ENCODE assay signal across 17 cellular contexts in the genomic region with DNA sequence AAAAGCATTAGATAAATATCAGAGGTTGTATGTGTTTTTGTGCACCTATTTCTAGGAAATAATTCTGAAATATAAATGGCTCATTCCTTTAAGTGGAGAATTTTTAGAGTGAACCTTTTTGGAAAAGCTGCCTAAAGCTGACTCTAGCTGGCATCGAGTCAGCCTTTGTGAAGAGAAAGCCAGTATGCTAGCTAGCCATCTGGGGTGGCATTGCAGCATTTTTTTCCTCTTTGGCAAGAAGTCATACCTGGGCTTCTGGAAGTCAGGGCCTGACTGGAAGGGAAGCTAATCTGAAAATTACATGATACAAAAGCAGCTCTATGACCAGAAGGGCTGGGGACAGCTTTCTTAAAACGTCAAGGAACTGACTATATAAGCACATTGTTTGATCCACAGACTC. TPM values are rescaled to one million over a fixed set of nuclear protein-coding genes. Genes with fewer than 3 reads are reported as not detected.
DNase-seq lines count a peak whose midpoint lies in the region; ATAC-seq and TF ChIP-seq lines count a peak whose summit lies in the region.
"Had no signal": no experiment of that assay in that cellular context is flagged by ENCODE, and none has a peak within 500 bp of the region (broad histone marks: within the 10 kb centered on the region; RNA-seq: fewer than 3 reads in every experiment).

No MANE protein-coding gene starts in this region.

- H3K4me3 ChIP-seq in ascending aorta (no peak overlapping the region), thymus (ENCODE audit: low read length) (no peak overlapping the region)
- H3K4me3 ChIP-seq: adrenal gland, prostate gland, smooth muscle cell, transverse colon had no signal

- H3K4me1 ChIP-seq in ascending aorta: peaks cover 0 to 4% of the 10 kb centered on the region in 2 donors
- no peaks in the 10 kb centered on the region for H3K4me1 ChIP-seq in thymus (ENCODE audit: control insufficient read depth, insufficient read depth, low read length)
- H3K4me1 ChIP-seq: prostate gland had no signal

- peaks cover 96% of the 10 kb centered on the region for H3K36me3 Mint-ChIP-seq in activated T-cell treated with anti-CD3 and anti-CD28 coated beads, Interleukin-2, amount 50 U/mL, for 24 hours (ENCODE audit: low read depth)

- no peak overlapping the region for H3K4me3 Mint-ChIP-seq in activated T-cell treated with anti-CD3 and anti-CD28 coated beads, Interleukin-2, amount 50 U/mL, for 24 hours
- H3K4me3 Mint-ChIP-seq: CD8-positive, alpha-beta memory T cell had no signal

- H3K27me3 Mint-ChIP-seq in activated T-cell treated with anti-CD3 and anti-CD28 coated beads, Interleukin-2, amount 50 U/mL, for 24 hours: no peaks in the 10 kb centered on the region
- H3K27me3 Mint-ChIP-seq: CD8-positive, alpha-beta memory T cell had no signal

- H3K27ac ChIP-seq in ascending aorta (peak overlapping the region; percentile 26 to 55), thymus (ENCODE audit: low read depth) (peak overlapping the region; percentile 33)
- H3K27ac ChIP-seq: adrenal gland, prostate gland, RWPE1 had no signal

- H3K27me3 ChIP-seq in ascending aorta (no peaks in the 10 kb centered on the region), thymus (ENCODE audit: control insufficient read depth, insufficient read depth) (no peaks in the 10 kb centered on the region)
- H3K27me3 ChIP-seq: adrenal gland, transverse colon had no signal

- H3K27ac Mint-ChIP-seq in activated T-cell treated with anti-CD3 and anti-CD28 coated beads, Interleukin-2, amount 50 U/mL, for 24 hours: peak overlapping the region; percentile 8

- no peaks in the 10 kb centered on the region for H3K9me3 ChIP-seq in ascending aorta
- H3K9me3 ChIP-seq in thymus (ENCODE audit: control insufficient read depth): no peaks in the 10 kb centered on the region
- H3K9me3 ChIP-seq: adrenal gland, prostate gland, transverse colon had no signal

- 88% methylated on average over 2 of the region's 2 CpGs for WGBS in thymus

- ATAC-seq in left lobe of liver (peak; percentile 55), Right ventricle myocardium inferior (no peak)

- peaks cover 63% of the 10 kb centered on the region for H3K4me1 Mint-ChIP-seq in activated T-cell treated with anti-CD3 and anti-CD28 coated beads, Interleukin-2, amount 50 U/mL, for 24 hours (ENCODE audit: low read depth)

- H3K36me3 ChIP-seq in ascending aorta: peaks cover 34 to 42% of the 10 kb centered on the region in 2 donors
- H3K36me3 ChIP-seq in thymus (ENCODE audit: control insufficient read depth, insufficient read depth): peaks cover 59% of the 10 kb centered on the region

- no peak for DNase-seq in activated T-cell treated with anti-CD3 and anti-CD28 coated beads, Interleukin-2, amount 50 U/mL, for 24 hours
- DNase-seq in activated T-cell treated with anti-CD3 and anti-CD28 coated beads, Interleukin-2, amount 50 U/mL, for 1 hour: no peak
- DNase-seq in ascending aorta (ENCODE audit: low spot score in 2 of 2) (no peak), left lobe of liver (ENCODE audit: low spot score) (no peak), Right ventricle myocardium inferior (ENCODE audit: missing footprints) (no peak), germinal center (ENCODE audit: low spot score) (no peak), NCI-H1417 treated with DMSO at 0.1 percent for 48 hours (lab: John Stamatoyannopoulos, UW) (no peak)
- DNase-seq: adrenal gland; CD8-positive, alpha-beta memory T cell; foreskin melanocyte; NCI-H226; SW 1271; transverse colon had no signal

- H3K9me3 Mint-ChIP-seq in activated T-cell treated with anti-CD3 and anti-CD28 coated beads, Interleukin-2, amount 50 U/mL, for 24 hours: no peaks in the 10 kb centered on the region
- H3K9me3 Mint-ChIP-seq: CD8-positive, alpha-beta memory T cell had no signal

- no peak for TF ChIP-seq CTCF in ascending aorta (IDR thresholded peaks at IDR 0.05)

- intact Hi-C loops in ascending aorta (cut with DNase I): no loop called here
- intact Hi-C loops in Right ventricle myocardium inferior (cut with DNase I): no loop called here

RNA-seq across cellular contexts. Expression of a gene that starts 19.7 kb away (rescaled TPM):
- 13.9 TPM for total RNA-seq in ascending aorta
- total RNA-seq in left lobe of liver: 29.0 TPM
- polyA plus RNA-seq in thymus: 191 TPM
- 54.5 TPM for total RNA-seq in Right ventricle myocardium inferior

RNA-seq across cellular contexts. Expression of a gene that starts 53.7 kb away (rescaled TPM):
- total RNA-seq in ascending aorta: 40.7 TPM
- 26.3 TPM for total RNA-seq in left lobe of liver
- polyA plus RNA-seq in thymus: 38.0 TPM
- 37.2 TPM for total RNA-seq in Right ventricle myocardium inferior
